Comparison of ENCODE assay signal across 10 cellular contexts in the genomic region with DNA sequence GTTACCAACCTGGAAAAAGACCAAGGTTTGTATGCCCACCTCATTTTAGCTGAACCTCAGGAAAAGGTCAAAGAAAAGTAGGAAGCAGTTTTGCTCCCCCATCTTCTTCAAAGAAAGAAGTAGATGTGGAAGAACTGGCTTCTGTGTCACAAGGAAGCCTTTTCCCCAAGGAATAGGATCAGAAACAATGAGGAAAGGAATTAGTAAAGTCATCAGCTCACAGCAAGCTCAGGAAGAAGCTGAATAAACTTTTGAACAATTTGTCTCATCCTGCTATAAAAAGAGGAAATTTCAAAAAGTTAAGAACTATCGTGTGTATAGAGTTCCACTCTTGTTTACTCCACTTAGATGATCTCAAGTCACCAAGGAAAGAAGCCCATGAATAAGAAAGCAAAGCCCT.
"Had no signal": no experiment of that assay in that cellular context is flagged by ENCODE, and none has a peak within 500 bp of the region (broad histone marks: within the 10 kb centered on the region; RNA-seq: fewer than 3 reads in every experiment).

No MANE protein-coding gene starts in this region.

- H3K27ac ChIP-seq: GM23248, HL-60, KMS-11 had no signal

- H3K9me3 ChIP-seq: HAP-1 had no signal

- H2AFZ ChIP-seq: GM23248 had no signal

- H3K4me2 ChIP-seq: KMS-11 had no signal

- H3K4me3 Mint-ChIP-seq: HFFc6 had no signal

- H3K9ac ChIP-seq: GM23248, KMS-11 had no signal

- DNase-seq: GM23248, GOT3, H7, HFFc6, IMR-90, KBM-7 had no signal

- H3K9me3 Mint-ChIP-seq: HFFc6 had no signal

- H3K27ac Mint-ChIP-seq: HFFc6 had no signal

- H3K4me3 ChIP-seq: GM23248, HAP-1 had no signal

- H3K36me3 ChIP-seq: HAP-1 had no signal

- ATAC-seq: HCT116 had no signal
